In the genomic region with DNA sequence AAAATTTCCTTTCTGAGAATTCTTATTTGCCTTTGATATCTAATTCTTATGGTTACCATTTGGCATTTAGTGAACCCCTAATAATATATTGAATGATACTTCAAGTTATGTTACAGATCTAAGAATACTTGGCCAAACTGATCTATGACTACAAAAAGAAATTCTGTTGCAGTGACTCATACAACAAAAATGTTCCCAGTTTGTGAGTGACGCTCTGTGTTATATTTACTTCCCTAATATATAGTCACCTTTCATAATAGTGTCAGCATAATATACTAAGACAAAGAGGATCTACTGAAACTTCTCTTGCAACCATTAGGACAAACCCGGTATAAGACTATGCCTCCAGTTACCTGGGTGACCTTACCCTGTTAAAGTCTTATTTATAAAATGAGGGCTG, we compare ENCODE assay signal across 13 cellular contexts.
DNase-seq lines count a peak whose midpoint lies in the region.
"Had no signal": no experiment of that assay in that cellular context is flagged by ENCODE, and none has a peak within 500 bp of the region (broad histone marks: within the 10 kb centered on the region; RNA-seq: fewer than 3 reads in every experiment).

No MANE protein-coding gene starts in this region.

- DNase-seq in A172 (ENCODE audit: low spot score) (peak; percentile 6), HS-5 (ENCODE audit: low read depth) (peak; percentile 36), astrocyte of the hippocampus (ENCODE audit: low read depth, low spot score) (peak; percentile 58), foreskin melanocyte (peak; percentile 31), CD1c-positive myeloid dendritic cell (ENCODE audit: extremely low spot score) (no peak), hippocampal formation (lab: John Stamatoyannopoulos, UW) (no peak), NCI-H1105 treated with DMSO at 0.1 percent for 48 hours (lab: John Stamatoyannopoulos, UW) (no peak), NCI-H446 (lab: John Stamatoyannopoulos, UW) (no peak)
- DNase-seq: activated CD8-positive, alpha-beta T cell treated with anti-CD3 and anti-CD28 coated beads for 36 hours; Calu3; endodermal cell; NCI-H1436; NCI-H524 had no signal

Comparison
In these comparisons a context has a peak if more than half of its experiments do, and no peak if none do; other contexts are left out.
1. DNase-seq: peak in A172 (single experiment), HS-5 (single experiment), astrocyte of the hippocampus (single experiment) and foreskin melanocyte (single experiment); none in CD1c-positive myeloid dendritic cell (single experiment), hippocampal formation (0 of 2), NCI-H1105 treated with DMSO at 0.1 percent for 48 hours (single experiment) and NCI-H446 (0 of 2).